11 cellular contexts compared by ENCODE assay signal in the genomic region with DNA sequence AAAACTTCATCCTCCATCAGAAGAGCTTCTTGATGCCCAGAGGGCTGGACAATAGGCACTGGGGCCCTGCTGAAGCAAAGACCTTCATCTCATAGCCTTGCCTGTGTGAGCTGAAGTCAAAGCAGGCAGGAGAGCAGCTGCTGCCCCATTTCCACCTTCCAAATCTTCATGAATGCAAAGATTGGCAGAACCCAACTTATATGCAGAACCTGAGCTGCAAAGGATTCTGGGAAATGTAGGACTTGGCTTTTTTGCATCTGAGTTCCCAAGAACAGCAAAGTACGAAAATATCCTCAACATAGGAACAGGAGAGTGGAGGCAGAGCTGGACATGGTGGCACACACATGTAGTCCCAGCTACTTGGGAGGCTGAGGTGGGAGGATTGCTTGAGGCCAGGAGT. TPM values are rescaled to one million over a fixed set of nuclear protein-coding genes. Genes with fewer than 3 reads are reported as not detected.
"Had no signal": no experiment of that assay in that cellular context is flagged by ENCODE, and none has a peak within 500 bp of the region (broad histone marks: within the 10 kb centered on the region; RNA-seq: fewer than 3 reads in every experiment).

No MANE protein-coding gene starts in this region.

- DNase-seq: H9, HCEC 1CT, HFFc6, IMR-90, KBM-7 had no signal

- H3K9ac ChIP-seq: KMS-11 had no signal

- H3K4me3 Mint-ChIP-seq: GM23338, H9, HFFc6 had no signal

- H3K27ac ChIP-seq: HL-60, KMS-11 had no signal

- H3K4me3 ChIP-seq: GM23338 had no signal

- H3K27ac Mint-ChIP-seq: GM23338, H9, HFFc6 had no signal

- H3K4me2 ChIP-seq: GM23338, KMS-11 had no signal

- H3K9me3 Mint-ChIP-seq: H9 had no signal

- H3K4me1 Mint-ChIP-seq: GM23338, H9 had no signal

- H2AFZ ChIP-seq: GM23338 had no signal

- FAIRE-seq: H1, H54 had no signal

- ATAC-seq: GM23338 had no signal

RNA-seq across cellular contexts. Expression of a gene that starts 30.8 kb away (rescaled TPM):
- total RNA-seq: GM23338, H1, H9, HFFc6, HT1080, IMR-90 had no signal
- polyA plus RNA-seq: GM23338, IMR-90 had no signal

RNA-seq across cellular contexts. Expression of a gene that starts 46.6 kb away (rescaled TPM):
- total RNA-seq: IMR-90 had no signal

RNA-seq across cellular contexts. Expression of a gene that starts 48.7 kb away (rescaled TPM):
- total RNA-seq: HFFc6 had no signal
